16 cellular contexts compared by ENCODE assay signal in the genomic region with DNA sequence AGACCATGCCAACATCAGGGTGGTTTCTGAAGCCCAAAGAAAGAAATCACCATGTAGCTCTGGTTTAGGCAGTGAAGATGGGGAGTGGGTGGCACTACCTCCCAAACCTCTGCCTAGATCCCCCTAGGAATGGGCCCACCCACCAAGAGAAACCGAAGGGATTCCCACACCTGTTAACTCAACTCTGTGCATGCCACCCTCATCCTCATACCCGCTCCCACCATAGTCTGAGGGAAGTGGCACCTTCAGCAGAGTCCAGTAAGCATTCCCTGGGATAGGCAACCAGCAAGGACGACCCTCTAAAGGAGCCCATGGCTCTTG. TPM values are rescaled to one million over a fixed set of nuclear protein-coding genes. Genes with fewer than 3 reads are reported as not detected.
DNase-seq lines count a peak whose midpoint lies in the region; TF ChIP-seq lines count a peak whose summit lies in the region.
"Had no signal": no experiment of that assay in that cellular context is flagged by ENCODE, and none has a peak within 500 bp of the region (broad histone marks: within the 10 kb centered on the region; RNA-seq: fewer than 3 reads in every experiment).

No MANE protein-coding gene starts in this region.

- H3K27me3 ChIP-seq in skeletal muscle tissue (ENCODE audit: control insufficient read depth in 3 of 3, insufficient read depth in 3 of 3, low read length in 3 of 3) = peaks cover 36 to 37% (median 36%) of the 10 kb centered on the region in 3 donors

- no peaks in the 10 kb centered on the region for H3K36me3 ChIP-seq in skeletal muscle tissue (ENCODE audit: control insufficient read depth in 3 of 3, insufficient read depth in 3 of 3, low read length in 3 of 3)
- H3K36me3 ChIP-seq: MG63, sigmoid colon had no signal

- TF ChIP-seq CTCF in glutamatergic neuron (IDR thresholded peaks at IDR 0.05; ENCODE audit: partially characterized antibody, unreplicated experiment) = no peak
- TF ChIP-seq CTCF in HFFc6 (IDR thresholded peaks at IDR 0.05) = no peak

- peaks cover 59% of the 10 kb centered on the region for H3K27me3 Mint-ChIP-seq in activated CD4-positive, alpha-beta T cell treated with anti-CD3 and anti-CD28 coated beads, Interleukin-2, amount 10 ng/mL, durations not matched to agents 7 days and 5 days
- H3K27me3 Mint-ChIP-seq in activated CD4-positive, alpha-beta memory T cell treated with anti-CD3 and anti-CD28 coated beads for 36 hours = peaks cover 59% of the 10 kb centered on the region
- peaks cover 16% of the 10 kb centered on the region for H3K27me3 Mint-ChIP-seq in glutamatergic neuron (ENCODE audit: unreplicated experiment)
- peaks cover 45% of the 10 kb centered on the region for H3K27me3 Mint-ChIP-seq in HFFc6 (ENCODE audit: insufficient read depth)

- POLR2A ChIA-PET in activated CD4-positive, alpha-beta T cell treated with anti-CD3 and anti-CD28 coated beads, Interleukin-2, amount 10 ng/mL, durations not matched to agents 7 days and 5 days (lab: Charles Lee) = no interaction called here
- POLR2A ChIA-PET in activated CD4-positive, alpha-beta memory T cell treated with anti-CD3 and anti-CD28 coated beads for 36 hours (lab: Charles Lee) = no interaction called here

- DNase-seq in activated CD4-positive, alpha-beta T cell treated with anti-CD3 and anti-CD28 coated beads, Interleukin-2, amount 10 ng/mL, durations not matched to agents 7 days and 5 days = no peak
- no peak for DNase-seq in activated CD4-positive, alpha-beta T cell treated with anti-CD3 and anti-CD28 coated beads for 4 hours
- no peak for DNase-seq in activated CD4-positive, alpha-beta memory T cell treated with anti-CD3 and anti-CD28 coated beads for 36 hours
- DNase-seq in glutamatergic neuron = no peak
- DNase-seq in NCI-H774 (lab: John Stamatoyannopoulos, UW) = no peak
- DNase-seq in HFFc6 = no peak
- DNase-seq in Kasumi-1 (lab: John Stamatoyannopoulos, UW) = no peak
- DNase-seq: foreskin keratinocyte; mammary epithelial cell; MG63; NCI-H1930; occipital lobe; PC-3; sigmoid colon; stimulated activated CD4-positive, alpha-beta T cell treated with anti-CD3 and anti-CD28 coated beads, Interleukin-4, amount 100 ng/mL, for 1 hour had no signal

- peaks cover 19% of the 10 kb centered on the region for H3K36me3 Mint-ChIP-seq in activated CD4-positive, alpha-beta T cell treated with anti-CD3 and anti-CD28 coated beads, Interleukin-2, amount 10 ng/mL, durations not matched to agents 7 days and 5 days (ENCODE audit: low read depth)
- no peaks in the 10 kb centered on the region for H3K36me3 Mint-ChIP-seq in activated CD4-positive, alpha-beta memory T cell treated with anti-CD3 and anti-CD28 coated beads for 36 hours
- H3K36me3 Mint-ChIP-seq in glutamatergic neuron (ENCODE audit: unreplicated experiment) = no peaks in the 10 kb centered on the region
- H3K36me3 Mint-ChIP-seq in HFFc6 (ENCODE audit: low read depth) = no peaks in the 10 kb centered on the region

- no peaks in the 10 kb centered on the region for H3K9me3 Mint-ChIP-seq in activated CD4-positive, alpha-beta T cell treated with anti-CD3 and anti-CD28 coated beads, Interleukin-2, amount 10 ng/mL, durations not matched to agents 7 days and 5 days
- no peaks in the 10 kb centered on the region for H3K9me3 Mint-ChIP-seq in activated CD4-positive, alpha-beta memory T cell treated with anti-CD3 and anti-CD28 coated beads for 36 hours
- H3K9me3 Mint-ChIP-seq in glutamatergic neuron (ENCODE audit: unreplicated experiment) (peaks cover 7% of the 10 kb centered on the region), HFFc6 (no peaks in the 10 kb centered on the region)

- H3K9me3 ChIP-seq in skeletal muscle tissue (ENCODE audit: control insufficient read depth in 3 of 3, low read length in 3 of 3) = no peaks in the 10 kb centered on the region
- H3K9me3 ChIP-seq: MG63, sigmoid colon had no signal

- H3K4me3 Mint-ChIP-seq in activated CD4-positive, alpha-beta T cell treated with anti-CD3 and anti-CD28 coated beads, Interleukin-2, amount 10 ng/mL, durations not matched to agents 7 days and 5 days = peak overlapping the region; percentile 72
- H3K4me3 Mint-ChIP-seq in activated CD4-positive, alpha-beta memory T cell treated with anti-CD3 and anti-CD28 coated beads for 36 hours = peak overlapping the region; percentile 26
- H3K4me3 Mint-ChIP-seq in glutamatergic neuron (ENCODE audit: unreplicated experiment) = peak overlapping the region; percentile 79
- H3K4me3 Mint-ChIP-seq in HFFc6 = no peak overlapping the region

- CTCF ChIA-PET in activated CD4-positive, alpha-beta T cell treated with anti-CD3 and anti-CD28 coated beads, Interleukin-2, amount 10 ng/mL, durations not matched to agents 7 days and 5 days (lab: Charles Lee) = interaction anchor here (1.3 to 6.0 kb wide), 3 partner anchors 184 to 284 kb away, joined by 3 to 37 read pairs (median 4); no protein-coding TSS in a partner anchor
- CTCF ChIA-PET in activated CD4-positive, alpha-beta memory T cell treated with anti-CD3 and anti-CD28 coated beads for 36 hours (lab: Charles Lee) = interaction anchor here (0.7 to 6.1 kb wide), 5 partner anchors 58 to 290 kb away, joined by 3 to 95 read pairs (median 3); no protein-coding TSS in a partner anchor

- H3K27ac ChIP-seq in skeletal muscle tissue (ENCODE audit: low read depth, low read length) = no peak overlapping the region
- H3K27ac ChIP-seq: foreskin keratinocyte had no signal

- intact Hi-C loops in activated CD4-positive, alpha-beta memory T cell treated with anti-CD3 and anti-CD28 coated beads for 36 hours (cut with micrococcal nuclease) = loop anchor here (5.0 kb wide), 1 partner anchor 51 kb away; no protein-coding TSS in a partner anchor

- peaks cover 13 to 27% (median 18%) of the 10 kb centered on the region in 3 donors for H3K4me1 ChIP-seq in skeletal muscle tissue (ENCODE audit: control insufficient read depth in 3 of 3, insufficient read depth in 3 of 3, low read length in 3 of 3)
- H3K4me1 ChIP-seq: foreskin keratinocyte had no signal

- H3K27ac Mint-ChIP-seq in activated CD4-positive, alpha-beta T cell treated with anti-CD3 and anti-CD28 coated beads, Interleukin-2, amount 10 ng/mL, durations not matched to agents 7 days and 5 days = no peak overlapping the region
- no peak overlapping the region for H3K27ac Mint-ChIP-seq in activated CD4-positive, alpha-beta memory T cell treated with anti-CD3 and anti-CD28 coated beads for 36 hours
- no peak overlapping the region for H3K27ac Mint-ChIP-seq in glutamatergic neuron (ENCODE audit: unreplicated experiment)
- no peak overlapping the region for H3K27ac Mint-ChIP-seq in HFFc6

- no peak overlapping the region for H3K9ac ChIP-seq in skeletal muscle tissue (ENCODE audit: low read depth in 1 of 3, low read length in 3 of 3)

- peaks cover 39% of the 10 kb centered on the region for H3K4me1 Mint-ChIP-seq in activated CD4-positive, alpha-beta T cell treated with anti-CD3 and anti-CD28 coated beads, Interleukin-2, amount 10 ng/mL, durations not matched to agents 7 days and 5 days
- peaks cover 13% of the 10 kb centered on the region for H3K4me1 Mint-ChIP-seq in activated CD4-positive, alpha-beta memory T cell treated with anti-CD3 and anti-CD28 coated beads for 36 hours (ENCODE audit: low read depth)
- H3K4me1 Mint-ChIP-seq in glutamatergic neuron (ENCODE audit: low read depth, unreplicated experiment) (peaks cover 9% of the 10 kb centered on the region), HFFc6 (ENCODE audit: low read depth) (no peaks in the 10 kb centered on the region)

- H3K4me3 ChIP-seq in skeletal muscle tissue (ENCODE audit: low read length in 3 of 3) = peak overlapping the region in 2 of 3 donors; percentile 45 to 51
- H3K4me3 ChIP-seq: MG63 had no signal

RNA-seq across cellular contexts. Expression of gene PLXNA4, which starts 1.7 kb away (rescaled TPM):
- 10 to 100 TPM; 21.3 to 23.3 TPM for total RNA-seq in activated CD4-positive, alpha-beta T cell treated with anti-CD3 and anti-CD28 coated beads, Interleukin-2, amount 10 ng/mL, durations not matched to agents 7 days and 5 days
- total RNA-seq in activated CD4-positive, alpha-beta memory T cell treated with anti-CD3 and anti-CD28 coated beads for 36 hours = under 1 TPM; 0.17 to 0.24 TPM
- 16.2 TPM for total RNA-seq in glutamatergic neuron (ENCODE audit: unreplicated experiment)
- 2.1 TPM for total RNA-seq in skeletal muscle tissue
- total RNA-seq in HFFc6 (2021; fragmentation: NEBNext Ultra II Directional; extraction: Animal tissue kit (Norgen Biotek cat#: 25700)) = under 1 TPM in 4 of 6 experiments, not detected in 2; 0.02 to 0.14 (median 0.05) TPM
- total RNA-seq: foreskin keratinocyte had no signal
